ENCODE assay signal across 30 cellular contexts in genomic region chr2:133342960-133343359, GRCh38.
"Had no signal": no experiment of that assay in that cellular context is flagged by ENCODE, and none has a peak within 500 bp of the region (broad histone marks: within the 10 kb centered on the region; RNA-seq: fewer than 3 reads in every experiment).

No MANE protein-coding gene starts in this region.

- H3K27me3 ChIP-seq: adrenal gland, body of pancreas, esophagus squamous epithelium, gastroesophageal sphincter, heart right ventricle had no signal

- H3K4me3 ChIP-seq: adrenal gland, body of pancreas, esophagus squamous epithelium, gastroesophageal sphincter, heart right ventricle had no signal

- H3K27me3 Mint-ChIP-seq: activated CD4-positive, alpha-beta memory T cell treated with anti-CD3 and anti-CD28 coated beads for 36 hours; activated CD4-positive, alpha-beta T cell treated with anti-CD3 and anti-CD28 coated beads, Interleukin-2, amount 10 ng/mL, durations not matched to agents 24 days and 14 days; activated CD8-positive, alpha-beta memory T cell treated with anti-CD3 and anti-CD28 coated beads, Interleukin-2, amount 10 ng/mL, durations not matched to agents 7 days and 5 days; activated naive CD4-positive, alpha-beta T cell treated with anti-CD3 and anti-CD28 coated beads, Interleukin-2, amount 50 U/mL, for 24 hours; activated naive CD8-positive, alpha-beta T cell treated with anti-CD3 and anti-CD28 coated beads for 36 hours; activated naive CD8-positive, alpha-beta T cell treated with anti-CD3 and anti-CD28 coated beads, Interleukin-2, amount 50 U/mL, for 24 hours had no signal

- DNase-seq: activated CD4-positive, alpha-beta memory T cell treated with anti-CD3 and anti-CD28 coated beads for 36 hours; activated CD4-positive, alpha-beta T cell treated with anti-CD3 and anti-CD28 coated beads for 36 hours; activated CD4-positive, alpha-beta T cell treated with anti-CD3 and anti-CD28 coated beads, Interleukin-2, amount 10 ng/mL, durations not matched to agents 24 days and 14 days; activated CD4-positive, CD25-positive, alpha-beta regulatory T cell; activated CD4-positive, CD25-positive, alpha-beta regulatory T cell treated with anti-CD3 and anti-CD28 coated beads, Interleukin-2, amount 50 U/mL, for 72 hours; activated CD8-positive, alpha-beta memory T cell treated with anti-CD3 and anti-CD28 coated beads, Interleukin-2, amount 10 ng/mL, durations not matched to agents 7 days and 5 days; activated CD8-positive, alpha-beta memory T cell treated with anti-CD3 and anti-CD28 coated beads, Interleukin-2, amount 50 U/mL, for 4 hours; activated CD8-positive, alpha-beta T cell treated with anti-CD3 and anti-CD28 coated beads, Interleukin-2, amount 10 ng/mL, durations not matched to agents 7 days and 5 days; activated effector memory CD4-positive, alpha-beta T cell treated with anti-CD3 and anti-CD28 coated beads, Interleukin-2, amount 50 U/mL, for 16 hours; activated naive CD4-positive, alpha-beta T cell treated with anti-CD3 and anti-CD28 coated beads for 36 hours; activated naive CD8-positive, alpha-beta T cell treated with anti-CD3 and anti-CD28 coated beads for 36 hours; activated naive CD8-positive, alpha-beta T cell treated with anti-CD3 and anti-CD28 coated beads, Interleukin-2, amount 50 U/mL, for 24 hours; activated T-cell treated with anti-CD3 and anti-CD28 coated beads, Interleukin-2, amount 50 U/mL, for 1 hour; activated T-cell treated with anti-CD3 and anti-CD28 coated beads, Interleukin-2, amount 50 U/mL, for 48 hours; adrenal gland; amygdala; aorta; body of pancreas; caudate nucleus; cortex of kidney; effector memory CD4-positive, alpha-beta T cell; esophagus squamous epithelium; foreskin melanocyte; heart right ventricle; T-helper 2 cell had no signal

- ATAC-seq: activated CD4-positive, alpha-beta T cell treated with anti-CD3 and anti-CD28 coated beads for 36 hours; activated CD8-positive, alpha-beta memory T cell treated with anti-CD3 and anti-CD28 coated beads, Interleukin-2, amount 10 ng/mL, durations not matched to agents 7 days and 5 days; activated CD8-positive, alpha-beta T cell treated with anti-CD3 and anti-CD28 coated beads, Interleukin-2, amount 10 ng/mL, durations not matched to agents 7 days and 5 days; activated naive CD8-positive, alpha-beta T cell treated with anti-CD3 and anti-CD28 coated beads, Interleukin-2, amount 50 U/mL, for 24 hours; body of pancreas; gastroesophageal sphincter; heart right ventricle had no signal

- H3K4me3 Mint-ChIP-seq: activated CD4-positive, alpha-beta memory T cell treated with anti-CD3 and anti-CD28 coated beads for 36 hours; activated CD4-positive, alpha-beta T cell treated with anti-CD3 and anti-CD28 coated beads for 36 hours; activated CD4-positive, alpha-beta T cell treated with anti-CD3 and anti-CD28 coated beads, Interleukin-2, amount 10 ng/mL, durations not matched to agents 24 days and 14 days; activated CD8-positive, alpha-beta memory T cell treated with anti-CD3 and anti-CD28 coated beads, Interleukin-2, amount 10 ng/mL, durations not matched to agents 7 days and 5 days; activated CD8-positive, alpha-beta T cell treated with anti-CD3 and anti-CD28 coated beads, Interleukin-2, amount 10 ng/mL, durations not matched to agents 7 days and 5 days; activated naive CD4-positive, alpha-beta T cell treated with anti-CD3 and anti-CD28 coated beads for 36 hours; activated naive CD4-positive, alpha-beta T cell treated with anti-CD3 and anti-CD28 coated beads, Interleukin-2, amount 50 U/mL, for 24 hours; activated naive CD8-positive, alpha-beta T cell treated with anti-CD3 and anti-CD28 coated beads for 36 hours; activated naive CD8-positive, alpha-beta T cell treated with anti-CD3 and anti-CD28 coated beads, Interleukin-2, amount 50 U/mL, for 24 hours; activated T-helper 1 cell treated with anti-CD3 and anti-CD28 coated beads, Interleukin-12 subunit alpha, Interleukin-12 subunit beta, Interleukin-2, Interleukin-4 antibody, amounts not matched to agents 30 ng/mL and 10 ng/mL and 1 ng/mL, durations not matched to agents 14 hours and 24 hours and 36 hours had no signal

- H3K27ac ChIP-seq: adrenal gland, body of pancreas, epithelial cell of prostate, esophagus squamous epithelium, gastroesophageal sphincter, heart right ventricle had no signal

- H3K36me3 Mint-ChIP-seq: activated CD4-positive, alpha-beta memory T cell treated with anti-CD3 and anti-CD28 coated beads for 36 hours; activated CD8-positive, alpha-beta memory T cell treated with anti-CD3 and anti-CD28 coated beads, Interleukin-2, amount 10 ng/mL, durations not matched to agents 7 days and 5 days; activated naive CD4-positive, alpha-beta T cell treated with anti-CD3 and anti-CD28 coated beads, Interleukin-2, amount 50 U/mL, for 24 hours; activated naive CD8-positive, alpha-beta T cell treated with anti-CD3 and anti-CD28 coated beads for 36 hours had no signal

- H3K27ac Mint-ChIP-seq: activated CD4-positive, alpha-beta memory T cell treated with anti-CD3 and anti-CD28 coated beads for 36 hours; activated CD4-positive, alpha-beta T cell treated with anti-CD3 and anti-CD28 coated beads for 36 hours; activated CD4-positive, alpha-beta T cell treated with anti-CD3 and anti-CD28 coated beads, Interleukin-2, amount 10 ng/mL, durations not matched to agents 24 days and 14 days; activated CD8-positive, alpha-beta memory T cell treated with anti-CD3 and anti-CD28 coated beads, Interleukin-2, amount 10 ng/mL, durations not matched to agents 7 days and 5 days; activated CD8-positive, alpha-beta T cell treated with anti-CD3 and anti-CD28 coated beads, Interleukin-2, amount 10 ng/mL, durations not matched to agents 7 days and 5 days; activated naive CD4-positive, alpha-beta T cell treated with anti-CD3 and anti-CD28 coated beads for 36 hours; activated naive CD4-positive, alpha-beta T cell treated with anti-CD3 and anti-CD28 coated beads, Interleukin-2, amount 50 U/mL, for 24 hours; activated naive CD8-positive, alpha-beta T cell treated with anti-CD3 and anti-CD28 coated beads for 36 hours; activated naive CD8-positive, alpha-beta T cell treated with anti-CD3 and anti-CD28 coated beads, Interleukin-2, amount 50 U/mL, for 24 hours; activated T-helper 1 cell treated with anti-CD3 and anti-CD28 coated beads, Interleukin-12 subunit alpha, Interleukin-12 subunit beta, Interleukin-2, Interleukin-4 antibody, amounts not matched to agents 30 ng/mL and 10 ng/mL and 1 ng/mL, durations not matched to agents 14 hours and 24 hours and 36 hours; activated T-helper 2 cell treated with anti-CD3 and anti-CD28 coated beads, Interferon-gamma antibody, Interleukin-2, Interleukin-4, amounts not matched to agents 10 μg/mL and 5 μg/mL and 100 μg/mL, durations not matched to agents 14 hours and 24 hours and 36 hours had no signal

- H3K4me1 Mint-ChIP-seq: activated CD4-positive, alpha-beta T cell treated with anti-CD3 and anti-CD28 coated beads for 36 hours; activated CD4-positive, alpha-beta T cell treated with anti-CD3 and anti-CD28 coated beads, Interleukin-2, amount 10 ng/mL, durations not matched to agents 24 days and 14 days; activated CD8-positive, alpha-beta memory T cell treated with anti-CD3 and anti-CD28 coated beads, Interleukin-2, amount 10 ng/mL, durations not matched to agents 7 days and 5 days; activated naive CD4-positive, alpha-beta T cell treated with anti-CD3 and anti-CD28 coated beads, Interleukin-2, amount 50 U/mL, for 24 hours; activated naive CD8-positive, alpha-beta T cell treated with anti-CD3 and anti-CD28 coated beads for 36 hours; activated naive CD8-positive, alpha-beta T cell treated with anti-CD3 and anti-CD28 coated beads, Interleukin-2, amount 50 U/mL, for 24 hours had no signal

- H3K4me1 ChIP-seq: adrenal gland, body of pancreas, esophagus squamous epithelium, gastroesophageal sphincter, heart right ventricle had no signal

- H3K9me3 Mint-ChIP-seq: activated CD4-positive, alpha-beta memory T cell treated with anti-CD3 and anti-CD28 coated beads for 36 hours; activated CD4-positive, alpha-beta T cell treated with anti-CD3 and anti-CD28 coated beads, Interleukin-2, amount 10 ng/mL, durations not matched to agents 24 days and 14 days; activated naive CD4-positive, alpha-beta T cell treated with anti-CD3 and anti-CD28 coated beads, Interleukin-2, amount 50 U/mL, for 24 hours; activated naive CD8-positive, alpha-beta T cell treated with anti-CD3 and anti-CD28 coated beads for 36 hours; activated T-helper 1 cell treated with anti-CD3 and anti-CD28 coated beads, Interleukin-12 subunit alpha, Interleukin-12 subunit beta, Interleukin-2, Interleukin-4 antibody, amounts not matched to agents 30 ng/mL and 10 ng/mL and 1 ng/mL, durations not matched to agents 14 hours and 24 hours and 36 hours; activated T-helper 2 cell treated with anti-CD3 and anti-CD28 coated beads, Interferon-gamma antibody, Interleukin-2, Interleukin-4, amounts not matched to agents 10 μg/mL and 5 μg/mL and 100 μg/mL, durations not matched to agents 14 hours and 24 hours and 36 hours had no signal

- H3K9me3 ChIP-seq: adrenal gland, body of pancreas, esophagus squamous epithelium, gastroesophageal sphincter, heart right ventricle had no signal

- H3K36me3 ChIP-seq: adrenal gland, esophagus squamous epithelium, gastroesophageal sphincter, heart right ventricle had no signal
